ENCODE assay signal across 10 cellular contexts in genomic region chr10:26503911-26504310, GRCh38.
DNase-seq lines count a peak whose midpoint lies in the region; ATAC-seq, FAIRE-seq and TF ChIP-seq lines count a peak whose summit lies in the region.
"Had no signal": no experiment of that assay in that cellular context is flagged by ENCODE, and none has a peak within 500 bp of the region (broad histone marks: within the 10 kb centered on the region; RNA-seq: fewer than 3 reads in every experiment).

No MANE protein-coding gene starts in this region.

- H3K4me1 Mint-ChIP-seq in endodermal cell, result peaks cover 1% of the 10 kb centered on the region

- intact Hi-C loops in left colon (cut with DNase I, micrococcal nuclease), result no loop called here

- H3K4me3 Mint-ChIP-seq in endodermal cell, result no peak overlapping the region

- no peaks in the 10 kb centered on the region for H3K36me3 Mint-ChIP-seq in endodermal cell (ENCODE audit: low read depth)

- peaks cover 8% of the 10 kb centered on the region for H3K36me3 ChIP-seq in GM06990 (ENCODE audit: control insufficient read depth, insufficient read depth, low read length)
- peaks cover 0 to 5% (median 0%) of the 10 kb centered on the region in 3 donors for H3K36me3 ChIP-seq in Peyer's patch
- H3K36me3 ChIP-seq in endodermal cell (ENCODE audit: control insufficient read depth, insufficient read depth, low read length), result no peaks in the 10 kb centered on the region

- H3K9ac ChIP-seq in endodermal cell (ENCODE audit: extremely low read depth, low read length, poor library complexity, severe bottlenecking), result no peak overlapping the region

- no peaks in the 10 kb centered on the region for H3K9me3 ChIP-seq in Peyer's patch
- H3K9me3 ChIP-seq in endodermal cell (ENCODE audit: control insufficient read depth, low read length), result no peaks in the 10 kb centered on the region

- H3K27ac ChIP-seq in Peyer's patch, result no peak overlapping the region
- no peak overlapping the region for H3K27ac ChIP-seq in endodermal cell (ENCODE audit: low read depth, low read length)

- TF ChIP-seq POLR2A in Peyer's patch (IDR thresholded peaks at IDR 0.05), result no peak
- no peak for TF ChIP-seq POLR2A in H54 (IDR thresholded peaks at IDR 0.05; ENCODE audit: low read depth, low read length)

- DNase-seq in AG09309 (ENCODE audit: low read depth) (no peak), GM06990 (ENCODE audit: extremely low read depth, insufficient read length) (no peak), Peyer's patch (peak in 2 of 3 donors; percentile 39 to 56), endodermal cell (peak; percentile 77), left colon (no peak), H54 (ENCODE audit: insufficient read length, low spot score) (no peak), T-helper 9 cell (no peak)
- DNase-seq: caudate nucleus, right cardiac atrium had no signal

- no peaks in the 10 kb centered on the region for H3K27me3 Mint-ChIP-seq in endodermal cell (ENCODE audit: insufficient read depth)

- ATAC-seq in left colon (no peak), GM21619 (IDR thresholded peaks at IDR 0.05; ENCODE audit: unreplicated experiment) (no peak)
- ATAC-seq: right cardiac atrium had no signal

- FAIRE-seq in H54 (lab: Jason Lieb, UNC), result no peak

- WGBS in endodermal cell (ENCODE audit: insufficient coverage in 1 of 2, insufficient read length in 1 of 2), 2 experiments, result 51 to 100% methylated on average over 1 to 3 of the region's 3 CpGs

- H3K4me1 ChIP-seq in Peyer's patch, result no peaks in the 10 kb centered on the region
- H3K4me1 ChIP-seq in endodermal cell (ENCODE audit: control insufficient read depth, insufficient read depth, low read length), result no peaks in the 10 kb centered on the region

- no peaks in the 10 kb centered on the region for H3K9me3 Mint-ChIP-seq in endodermal cell

- H3K27me3 ChIP-seq in GM06990 (replicated peaks; ENCODE audit: control insufficient read depth, insufficient read depth, low read length) (no peaks in the 10 kb centered on the region), Peyer's patch (no peaks in the 10 kb centered on the region), endodermal cell (ENCODE audit: control insufficient read depth, insufficient read depth, low read length, poor library complexity, severe bottlenecking) (no peaks in the 10 kb centered on the region)

- H3K4me3 ChIP-seq in AG09309 (ENCODE audit: control insufficient read depth, low read depth, low read length) (no peak overlapping the region), GM06990 (replicated peaks; ENCODE audit: low read depth, low read length) (no peak overlapping the region), Peyer's patch (no peak overlapping the region), endodermal cell (ENCODE audit: low read length) (no peak overlapping the region)

- no peak overlapping the region for H3K27ac Mint-ChIP-seq in endodermal cell

- TF ChIP-seq CTCF in AG09309 (IDR thresholded peaks at IDR 0.05; ENCODE audit: control insufficient read depth, insufficient read depth, low read depth, low read length, missing control alignments) (peak; percentile 26), GM06990 (IDR thresholded peaks at IDR 0.05; ENCODE audit: insufficient read depth, low read length, poor library complexity, severe bottlenecking) (peak; percentile 51), Peyer's patch (IDR thresholded peaks at IDR 0.05) (no peak), endodermal cell (conservative IDR thresholded peaks at IDR 0.05) (peak; percentile 73)

Comparison
In these comparisons a context has a peak if more than half of its experiments do, and no peak if none do; other contexts are left out.
1. DNase-seq: peak in Peyer's patch (2 of 3) and endodermal cell (single experiment); none in AG09309 (single experiment), GM06990 (single experiment), left colon (0 of 2), H54 (single experiment) and T-helper 9 cell (single experiment).
2. CTCF ChIP-seq: peak in AG09309 (single experiment), GM06990 (single experiment) and endodermal cell (single experiment); none in Peyer's patch (0 of 6).